8 cellular contexts compared by ENCODE assay signal in the genomic region with DNA sequence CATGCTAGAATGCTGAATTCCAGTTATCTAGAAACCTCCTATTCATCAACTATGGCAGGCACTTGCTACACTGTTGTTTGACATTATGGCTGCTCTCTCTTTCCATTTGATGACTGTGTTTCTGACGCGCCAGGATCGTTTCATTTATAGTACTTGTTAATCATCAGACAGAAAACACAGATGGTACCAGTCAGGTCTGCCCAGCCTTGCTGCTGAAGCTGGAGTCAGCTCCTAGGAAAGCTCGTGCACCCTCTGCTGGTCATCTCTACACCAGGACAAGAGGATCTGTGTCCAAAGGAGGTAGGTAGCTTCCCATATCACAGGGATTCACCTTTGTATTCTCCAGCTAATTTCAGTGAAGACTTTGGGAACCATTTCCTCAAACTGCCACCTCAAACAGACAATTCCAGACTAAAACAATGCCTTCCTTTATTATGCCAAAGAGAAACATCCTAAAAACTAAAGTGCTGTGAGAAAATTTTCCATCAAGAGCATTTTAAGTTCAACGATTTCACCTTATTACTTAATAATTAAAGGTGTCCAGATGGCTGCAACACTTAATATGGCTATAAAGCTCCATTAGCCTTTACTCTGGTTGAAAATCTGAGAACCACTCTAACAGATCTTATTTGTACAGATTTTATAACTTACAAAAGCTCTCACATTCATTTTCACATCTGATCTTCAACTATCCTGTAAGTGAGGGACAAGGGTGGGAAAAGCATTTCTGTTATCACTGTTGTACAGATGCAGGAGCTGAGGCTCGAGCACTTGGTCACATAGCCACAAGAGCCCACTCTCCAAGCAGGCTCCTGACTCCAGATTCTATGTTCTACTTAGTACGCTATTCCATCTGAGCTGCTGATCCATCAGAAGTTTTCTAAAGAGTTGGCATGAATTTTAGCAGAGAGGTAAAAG.
DNase-seq lines count a peak whose midpoint lies in the region; ATAC-seq, FAIRE-seq and TF ChIP-seq lines count a peak whose summit lies in the region.

No MANE protein-coding gene starts in this region.

- FAIRE-seq in D721Med (lab: Jason Lieb, UNC) = peak; percentile 89
- FAIRE-seq in endometrium (lab: Jason Lieb, UNC) = peak; percentile 54

- peak; percentile 91 for ATAC-seq in GM21390 (IDR thresholded peaks at IDR 0.05; ENCODE audit: unreplicated experiment)

- peak; percentile 96 for TF ChIP-seq CTCF in D721Med (IDR thresholded peaks at IDR 0.05; ENCODE audit: insufficient read depth, missing control alignments)

- DNase-seq in D721Med (ENCODE audit: insufficient read length, low spot score) = peak; percentile 50
- DNase-seq in HS-5 (ENCODE audit: low read depth) = peak; percentile 94
- DNase-seq in NOMO-1 (lab: John Stamatoyannopoulos, UW; ENCODE audit: unreplicated experiment in 2 of 2) = peak; percentile 22 to 79
- DNase-seq in activated CD8-positive, alpha-beta memory T cell treated with anti-CD3 and anti-CD28 coated beads for 48 hours (ENCODE audit: low read depth in 2 of 3, low spot score in 2 of 3) = peak; percentile 15 to 55 (median 22)
- peak; percentile 67 for DNase-seq in middle frontal gyrus (ENCODE audit: extremely low spot score, low spot score)
- peak; percentile 54 to 56 for DNase-seq in stimulated activated CD8-positive, alpha-beta memory T cell treated with anti-CD3 and anti-CD28 coated beads, Interleukin-4, amount 100 ng/mL, for 1 hour (ENCODE audit: low read depth in 2 of 2, low spot score in 1 of 2)

Comparison
In these comparisons a context has a peak if more than half of its experiments do, and no peak if none do; other contexts are left out.
1. Peak in every context shown above with its lines: DNase-seq and ATAC-seq.
2. DNase-seq: peak in every context shown above with its lines; median percentile 94 in HS-5; 67 in middle frontal gyrus; 55 in stimulated activated CD8-positive, alpha-beta memory T cell treated with anti-CD3 and anti-CD28 coated beads, Interleukin-4, amount 100 ng/mL, for 1 hour; 50 in NOMO-1; 50 in D721Med; 22 in activated CD8-positive, alpha-beta memory T cell treated with anti-CD3 and anti-CD28 coated beads for 48 hours.